In the genomic region with DNA sequence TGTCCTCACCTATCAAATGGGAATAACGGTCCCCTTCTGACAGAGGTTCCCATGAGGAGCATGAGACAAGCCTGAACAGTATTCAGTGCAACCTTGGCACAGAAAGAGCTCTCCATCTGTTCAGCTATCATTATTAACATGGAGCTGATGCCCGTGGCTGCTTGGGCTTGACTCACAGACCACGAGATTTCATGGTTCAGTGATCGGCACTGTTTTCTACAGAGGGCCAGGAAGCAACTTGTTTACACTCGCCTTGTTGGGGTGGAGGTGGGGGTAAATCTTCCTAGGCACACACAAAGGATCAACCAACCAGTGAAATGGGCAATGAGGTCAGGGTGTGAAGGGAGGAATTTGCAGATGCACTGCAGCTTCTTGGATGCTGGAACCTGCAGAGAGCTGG, we compare ENCODE assay signal across 10 cellular contexts.
DNase-seq lines count a peak whose midpoint lies in the region; ATAC-seq and TF ChIP-seq lines count a peak whose summit lies in the region.
"Had no signal": no experiment of that assay in that cellular context is flagged by ENCODE, and none has a peak within 500 bp of the region (broad histone marks: within the 10 kb centered on the region; RNA-seq: fewer than 3 reads in every experiment).

No MANE protein-coding gene starts in this region.

- no peaks in the 10 kb centered on the region for H3K4me1 ChIP-seq in adrenal gland (replicated peaks in 1 of 2)

- TF ChIP-seq POLR2A in adrenal gland (IDR thresholded peaks at IDR 0.05) = no peak

- no peak for TF ChIP-seq CTCF in RWPE1 (conservative IDR thresholded peaks at IDR 0.05; ENCODE audit: low read depth)
- TF ChIP-seq CTCF in adrenal gland (IDR thresholded peaks at IDR 0.05) = no peak

- peak; percentile 90 for DNase-seq in ACHN
- DNase-seq in GM19238 (ENCODE audit: insufficient read length, low spot score) = peak; percentile 20
- peak; percentile 49 for DNase-seq in RWPE1 (ENCODE audit: low spot score)
- no peak for DNase-seq in stimulated activated CD4-positive, alpha-beta T cell treated with anti-CD3 and anti-CD28 coated beads, Interleukin-2, amount 100 ng/mL, for 48 hours
- DNase-seq in adrenal gland = no peak
- DNase-seq: naive thymus-derived CD4-positive, alpha-beta T cell had no signal

- WGBS in adrenal gland, 4 donors = 65 to 73% (median 66%) methylated on average over 4 to 5 of the region's 5 CpGs

- intact Hi-C loops in adrenal gland (cut with DNase I) = no loop called here

- H3K27me3 ChIP-seq in adrenal gland = no peaks in the 10 kb centered on the region

- no peaks in the 10 kb centered on the region for H3K9me3 ChIP-seq in adrenal gland (replicated peaks in 1 of 3)

- CTCF ChIA-PET in RWPE1 (lab: Yijun Ruan, JAX) = interaction anchor here (0.6 kb wide), 1 partner anchor 40 kb away, joined by 4 read pairs; no protein-coding TSS in a partner anchor

- in situ Hi-C loops in ACHN (cut with HindIII; ENCODE audit: low pct_ligation_motif_present, low pct_unique_long_range_greater_than_20kb, low sequenced_read_pairs) = no loop called here

- POLR2A ChIA-PET in RWPE1 (lab: Yijun Ruan, JAX; ENCODE audit: low non-redundant PET) = interaction anchor here (0.6 kb wide), 1 partner anchor 45 kb away, joined by 5 read pairs; no protein-coding TSS in a partner anchor

- ATAC-seq in HG03135 (IDR thresholded peaks at IDR 0.05; ENCODE audit: unreplicated experiment) = peak; percentile 76
- ATAC-seq in HG03039 (IDR thresholded peaks at IDR 0.05; ENCODE audit: unreplicated experiment) = no peak
- ATAC-seq in SK-N-SH treated with all-trans-retinoic acid at 6 μM for 48 hours = no peak
- ATAC-seq: naive thymus-derived CD4-positive, alpha-beta T cell; stimulated activated effector memory CD8-positive, alpha-beta T cell treated with anti-CD3 and anti-CD28 coated beads, Interleukin-12 subunit alpha, Interleukin-12 subunit beta, amount 100 ng/mL, for 72 hours had no signal

- no peaks in the 10 kb centered on the region for H3K36me3 ChIP-seq in adrenal gland (replicated peaks in 1 of 2)

- H3K27ac ChIP-seq in RWPE1 (peak overlapping the region; percentile 80), adrenal gland (no peak overlapping the region)

- H3K4me3 ChIP-seq in adrenal gland = no peak overlapping the region

TF ChIP-seq in SK-N-SH treated with all-trans-retinoic acid at 6 μM for 48 hours, 23 proteins besides CTCF, POLR2A, EP300 and RAD21:
- TF ChIP-seq, protein P1, sequence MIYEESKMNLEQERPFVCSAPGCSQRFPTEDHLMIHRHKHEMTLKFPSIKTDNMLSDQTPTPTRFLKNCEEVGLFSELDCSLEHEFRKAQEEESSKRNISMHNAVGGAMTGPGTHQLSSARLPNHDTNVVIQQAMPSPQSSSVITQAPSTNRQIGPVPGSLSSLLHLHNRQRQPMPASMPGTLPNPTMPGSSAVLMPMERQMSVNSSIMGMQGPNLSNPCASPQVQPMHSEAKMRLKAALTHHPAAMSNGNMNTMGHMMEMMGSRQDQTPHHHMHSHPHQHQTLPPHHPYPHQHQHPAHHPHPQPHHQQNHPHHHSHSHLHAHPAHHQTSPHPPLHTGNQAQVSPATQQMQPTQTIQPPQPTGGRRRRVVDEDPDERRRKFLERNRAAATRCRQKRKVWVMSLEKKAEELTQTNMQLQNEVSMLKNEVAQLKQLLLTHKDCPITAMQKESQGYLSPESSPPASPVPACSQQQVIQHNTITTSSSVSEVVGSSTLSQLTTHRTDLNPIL (CRISPR knock-in tag; IDR thresholded peaks at IDR 0.05; ENCODE audit: low read depth) = no peak
- TF ChIP-seq GLIS3 (CRISPR knock-in tag; IDR thresholded peaks at IDR 0.05) = no peak
- TF ChIP-seq, protein P2, sequence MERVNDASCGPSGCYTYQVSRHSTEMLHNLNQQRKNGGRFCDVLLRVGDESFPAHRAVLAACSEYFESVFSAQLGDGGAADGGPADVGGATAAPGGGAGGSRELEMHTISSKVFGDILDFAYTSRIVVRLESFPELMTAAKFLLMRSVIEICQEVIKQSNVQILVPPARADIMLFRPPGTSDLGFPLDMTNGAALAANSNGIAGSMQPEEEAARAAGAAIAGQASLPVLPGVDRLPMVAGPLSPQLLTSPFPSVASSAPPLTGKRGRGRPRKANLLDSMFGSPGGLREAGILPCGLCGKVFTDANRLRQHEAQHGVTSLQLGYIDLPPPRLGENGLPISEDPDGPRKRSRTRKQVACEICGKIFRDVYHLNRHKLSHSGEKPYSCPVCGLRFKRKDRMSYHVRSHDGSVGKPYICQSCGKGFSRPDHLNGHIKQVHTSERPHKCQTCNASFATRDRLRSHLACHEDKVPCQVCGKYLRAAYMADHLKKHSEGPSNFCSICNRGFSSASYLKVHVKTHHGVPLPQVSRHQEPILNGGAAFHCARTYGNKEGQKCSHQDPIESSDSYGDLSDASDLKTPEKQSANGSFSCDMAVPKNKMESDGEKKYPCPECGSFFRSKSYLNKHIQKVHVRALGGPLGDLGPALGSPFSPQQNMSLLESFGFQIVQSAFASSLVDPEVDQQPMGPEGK (CRISPR knock-in tag; IDR thresholded peaks at IDR 0.05; ENCODE audit: borderline replicate concordance) = no peak
- no peak for TF ChIP-seq RARB (CRISPR knock-in tag; IDR thresholded peaks at IDR 0.05)
- TF ChIP-seq BACH2 (CRISPR knock-in tag; IDR thresholded peaks at IDR 0.05; ENCODE audit: borderline replicate concordance) = no peak
- no peak for TF ChIP-seq ZC3H10 (CRISPR knock-in tag; IDR thresholded peaks at IDR 0.05)
- no peak for TF ChIP-seq SNAI2 (CRISPR knock-in tag; IDR thresholded peaks at IDR 0.05)
- TF ChIP-seq ZNF8 (CRISPR knock-in tag; IDR thresholded peaks at IDR 0.05) = no peak
- TF ChIP-seq OSR1 (CRISPR knock-in tag; IDR thresholded peaks at IDR 0.05) = no peak
- no peak for TF ChIP-seq TOX (CRISPR knock-in tag; IDR thresholded peaks at IDR 0.05; ENCODE audit: borderline replicate concordance)
- no peak for TF ChIP-seq ISL1 (CRISPR knock-in tag; IDR thresholded peaks at IDR 0.05)
- no peak for TF ChIP-seq ARNTL (CRISPR knock-in tag; IDR thresholded peaks at IDR 0.05; ENCODE audit: borderline replicate concordance, low read depth)
- TF ChIP-seq ZFP30 (CRISPR knock-in tag; IDR thresholded peaks at IDR 0.05) = no peak
- TF ChIP-seq PPARA (CRISPR knock-in tag; IDR thresholded peaks at IDR 0.05; ENCODE audit: borderline replicate concordance) = no peak
- TF ChIP-seq, protein P3, sequence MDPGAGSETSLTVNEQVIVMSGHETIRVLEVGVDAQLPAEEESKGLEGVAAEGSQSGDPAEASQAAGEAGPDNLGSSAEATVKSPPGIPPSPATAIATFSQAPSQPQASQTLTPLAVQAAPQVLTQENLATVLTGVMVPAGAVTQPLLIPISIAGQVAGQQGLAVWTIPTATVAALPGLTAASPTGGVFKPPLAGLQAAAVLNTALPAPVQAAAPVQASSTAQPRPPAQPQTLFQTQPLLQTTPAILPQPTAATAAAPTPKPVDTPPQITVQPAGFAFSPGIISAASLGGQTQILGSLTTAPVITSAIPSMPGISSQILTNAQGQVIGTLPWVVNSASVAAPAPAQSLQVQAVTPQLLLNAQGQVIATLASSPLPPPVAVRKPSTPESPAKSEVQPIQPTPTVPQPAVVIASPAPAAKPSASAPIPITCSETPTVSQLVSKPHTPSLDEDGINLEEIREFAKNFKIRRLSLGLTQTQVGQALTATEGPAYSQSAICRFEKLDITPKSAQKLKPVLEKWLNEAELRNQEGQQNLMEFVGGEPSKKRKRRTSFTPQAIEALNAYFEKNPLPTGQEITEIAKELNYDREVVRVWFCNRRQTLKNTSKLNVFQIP (CRISPR knock-in tag; IDR thresholded peaks at IDR 0.05; ENCODE audit: borderline replicate concordance, low read depth) = no peak
- no peak for TF ChIP-seq ZNF565 (CRISPR knock-in tag; conservative IDR thresholded peaks at IDR 0.05; ENCODE audit: low read depth)
- no peak for TF ChIP-seq ESRRG (CRISPR knock-in tag; IDR thresholded peaks at IDR 0.05)
- TF ChIP-seq ZNF70 (CRISPR knock-in tag; IDR thresholded peaks at IDR 0.05) = no peak
- TF ChIP-seq, protein P4, sequence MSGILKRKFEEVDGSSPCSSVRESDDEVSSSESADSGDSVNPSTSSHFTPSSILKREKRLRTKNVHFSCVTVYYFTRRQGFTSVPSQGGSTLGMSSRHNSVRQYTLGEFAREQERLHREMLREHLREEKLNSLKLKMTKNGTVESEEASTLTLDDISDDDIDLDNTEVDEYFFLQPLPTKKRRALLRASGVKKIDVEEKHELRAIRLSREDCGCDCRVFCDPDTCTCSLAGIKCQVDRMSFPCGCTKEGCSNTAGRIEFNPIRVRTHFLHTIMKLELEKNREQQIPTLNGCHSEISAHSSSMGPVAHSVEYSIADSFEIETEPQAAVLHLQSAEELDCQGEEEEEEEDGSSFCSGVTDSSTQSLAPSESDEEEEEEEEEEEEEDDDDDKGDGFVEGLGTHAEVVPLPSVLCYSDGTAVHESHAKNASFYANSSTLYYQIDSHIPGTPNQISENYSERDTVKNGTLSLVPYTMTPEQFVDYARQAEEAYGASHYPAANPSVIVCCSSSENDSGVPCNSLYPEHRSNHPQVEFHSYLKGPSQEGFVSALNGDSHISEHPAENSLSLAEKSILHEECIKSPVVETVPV (CRISPR knock-in tag; IDR thresholded peaks at IDR 0.05) = no peak
- TF ChIP-seq TCF4 (CRISPR knock-in tag; IDR thresholded peaks at IDR 0.05; ENCODE audit: borderline replicate concordance) = no peak
TF ChIP-seq in SK-N-SH treated with all-trans-retinoic acid at 6 μM for 48 hours: peak in this region for 0.

Comparison
In these comparisons a context has a peak if more than half of its experiments do, and no peak if none do; other contexts are left out.
1. DNase-seq: peak in ACHN (single experiment), GM19238 (single experiment) and RWPE1 (single experiment); none in stimulated activated CD4-positive, alpha-beta T cell treated with anti-CD3 and anti-CD28 coated beads, Interleukin-2, amount 100 ng/mL, for 48 hours (0 of 2) and adrenal gland (0 of 7).